21 cellular contexts compared by ENCODE assay signal in the genomic region with DNA sequence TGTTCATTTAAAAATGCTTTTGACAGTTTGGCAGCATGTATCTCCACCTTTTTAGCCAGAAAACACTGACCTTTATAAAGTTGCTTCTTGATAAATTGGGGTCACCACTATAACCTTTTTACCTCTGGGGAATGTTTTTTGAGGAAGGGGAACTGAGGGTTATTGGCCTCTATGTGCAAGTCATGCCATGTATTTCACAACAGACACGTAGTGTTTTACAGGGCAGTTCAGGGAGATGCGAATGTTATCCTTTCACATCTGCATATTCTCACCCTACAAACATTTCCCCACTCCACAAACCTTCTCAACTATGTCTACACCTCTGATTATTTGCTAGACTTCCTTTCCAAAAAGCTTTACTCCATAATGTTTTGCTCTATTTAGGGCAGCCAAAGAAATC. TPM values are rescaled to one million over a fixed set of nuclear protein-coding genes. Genes with fewer than 3 reads are reported as not detected.
DNase-seq lines count a peak whose midpoint lies in the region; ATAC-seq and TF ChIP-seq lines count a peak whose summit lies in the region.
"Had no signal": no experiment of that assay in that cellular context is flagged by ENCODE, and none has a peak within 500 bp of the region (broad histone marks: within the 10 kb centered on the region; RNA-seq: fewer than 3 reads in every experiment).

No MANE protein-coding gene starts in this region.

- no peak overlapping the region for H3K4me2 ChIP-seq in neuronal stem cell (ENCODE audit: insufficient read depth, low read length, poor library complexity, severe bottlenecking)
- H3K4me2 ChIP-seq: GM23338 had no signal

- no peak for TF ChIP-seq POLR2A in thyroid gland (IDR thresholded peaks at IDR 0.05)

- WGBS in thyroid gland, 2 donors = 80 to 89% methylated on average over 2 of the region's 2 CpGs
- WGBS in neuronal stem cell (ENCODE audit: extremely low coverage in 2 of 2, insufficient read length in 2 of 2, insufficient replicate concordance in 1 of 2), 2 donors = no CpG with 5 or more reads among the region's 2 CpGs

- H3K4me3 ChIP-seq in HL-60 (replicated peaks; ENCODE audit: insufficient read depth, low read length) (no peak overlapping the region), thyroid gland (replicated peaks in 1 of 3) (no peak overlapping the region), neuronal stem cell (ENCODE audit: low read length in 2 of 2) (no peak overlapping the region)
- H3K4me3 ChIP-seq: GM23338, MG63, SJCRH30 had no signal

- intact Hi-C loops in thyroid gland (cut with DNase I) = no loop called here

- H3K9me3 ChIP-seq in thyroid gland = no peaks in the 10 kb centered on the region
- H3K9me3 ChIP-seq in neuronal stem cell (replicated peaks in 1 of 2; ENCODE audit: control insufficient read depth in 2 of 2, insufficient read depth in 1 of 2, low read depth in 1 of 2, low read length in 2 of 2) = no peaks in the 10 kb centered on the region
- H3K9me3 ChIP-seq: MG63, SJCRH30 had no signal

- no peak overlapping the region for H2AK5ac ChIP-seq in neuronal stem cell (ENCODE audit: low read depth, low read length)

- no peak overlapping the region for H2BK12ac ChIP-seq in neuronal stem cell (ENCODE audit: low read length)

- no peak overlapping the region for H3K4ac ChIP-seq in neuronal stem cell (ENCODE audit: low read length)

- peaks cover 13 to 23% of the 10 kb centered on the region in 2 donors for H3K36me3 Mint-ChIP-seq in stimulated activated naive B cell treated with anti-CD40 and anti-IgM and Interleukin-4, amounts not matched to agents 10 μg/mL and 1 μg/mL and 100 μg/mL, for 72 hours

- peaks cover 0 to 12% of the 10 kb centered on the region in 2 donors for H3K4me1 Mint-ChIP-seq in stimulated activated naive B cell treated with anti-CD40 and anti-IgM and Interleukin-4, amounts not matched to agents 10 μg/mL and 1 μg/mL and 100 μg/mL, for 72 hours
- H3K4me1 Mint-ChIP-seq: GM23338 had no signal

- no peaks in the 10 kb centered on the region for H3K9me3 Mint-ChIP-seq in stimulated activated naive B cell treated with anti-CD40 and anti-IgM and Interleukin-4, amounts not matched to agents 10 μg/mL and 1 μg/mL and 100 μg/mL, for 72 hours
- H3K9me3 Mint-ChIP-seq: CD4-positive, alpha-beta memory T cell; GM23338 had no signal

- H3K27ac ChIP-seq in HL-60 (replicated peaks) (no peak overlapping the region; the same call in 1 of the 2 replicates), thyroid gland (no peak overlapping the region), neuronal stem cell (replicated peaks; ENCODE audit: low read length) (no peak overlapping the region)
- H3K27ac ChIP-seq: SJCRH30 had no signal

- H3K4me3 Mint-ChIP-seq in stimulated activated naive B cell treated with anti-CD40 and anti-IgM and Interleukin-4, amounts not matched to agents 10 μg/mL and 1 μg/mL and 100 μg/mL, for 72 hours = no peak overlapping the region
- H3K4me3 Mint-ChIP-seq: CD4-positive, alpha-beta memory T cell; GM23338 had no signal

- H3K36me3 ChIP-seq in thyroid gland (peaks cover 7 to 24% of the 10 kb centered on the region in 2 donors), neuronal stem cell (replicated peaks in 1 of 2; ENCODE audit: control insufficient read depth in 2 of 2, insufficient read depth in 2 of 2, low read length in 2 of 2) (peaks cover 0 to 22% of the 10 kb centered on the region in 2 donors)

- no peaks in the 10 kb centered on the region for H3K27me3 Mint-ChIP-seq in stimulated activated naive B cell treated with anti-CD40 and anti-IgM and Interleukin-4, amounts not matched to agents 10 μg/mL and 1 μg/mL and 100 μg/mL, for 72 hours
- H3K27me3 Mint-ChIP-seq: CD4-positive, alpha-beta memory T cell had no signal

- ATAC-seq in stimulated activated naive B cell treated with anti-CD40 and anti-IgM and Interleukin-4, amounts not matched to agents 10 μg/mL and 1 μg/mL and 100 μg/mL, for 72 hours (replicated peaks) = peak; percentile 41 to 77
- ATAC-seq: GM23338, HCT116 had no signal

- H4K8ac ChIP-seq in neuronal stem cell (ENCODE audit: low read depth, low read length) = no peak overlapping the region

- no peaks in the 10 kb centered on the region for H3K27me3 ChIP-seq in HL-60 (ENCODE audit: insufficient read depth, poor library complexity, severe bottlenecking)
- no peaks in the 10 kb centered on the region for H3K27me3 ChIP-seq in thyroid gland
- no peaks in the 10 kb centered on the region for H3K27me3 ChIP-seq in neuronal stem cell (ENCODE audit: control insufficient read depth in 3 of 3, insufficient read depth in 3 of 3, low read depth in 1 of 3, low read length in 3 of 3)
- H3K27me3 ChIP-seq: MG63, SJCRH30 had no signal

- TF ChIP-seq CTCF in HL-60 (IDR thresholded peaks at IDR 0.05; ENCODE audit: insufficient read depth, low read length) = no peak
- no peak for TF ChIP-seq CTCF in thyroid gland (IDR thresholded peaks at IDR 0.05)

- H3K9ac ChIP-seq in neuronal stem cell (ENCODE audit: low read depth, low read length, poor library complexity) = no peak overlapping the region

- no peak overlapping the region for H3K27ac Mint-ChIP-seq in stimulated activated naive B cell treated with anti-CD40 and anti-IgM and Interleukin-4, amounts not matched to agents 10 μg/mL and 1 μg/mL and 100 μg/mL, for 72 hours
- H3K27ac Mint-ChIP-seq: CD4-positive, alpha-beta memory T cell; GM23338 had no signal

- H2BK15ac ChIP-seq in neuronal stem cell (ENCODE audit: low read length) = no peak overlapping the region

- no peak overlapping the region for H2BK5ac ChIP-seq in neuronal stem cell (ENCODE audit: low read length)

- no peak overlapping the region for H2BK120ac ChIP-seq in neuronal stem cell (ENCODE audit: low read depth, low read length)

- no peak overlapping the region for H2AFZ ChIP-seq in neuronal stem cell (ENCODE audit: low read length)
- H2AFZ ChIP-seq: GM23338 had no signal

- H3K4me1 ChIP-seq in thyroid gland (no peaks in the 10 kb centered on the region), neuronal stem cell (ENCODE audit: control insufficient read depth in 2 of 2, insufficient read depth in 1 of 2, low read depth in 1 of 2, low read length in 2 of 2) (no peaks in the 10 kb centered on the region)
- H3K4me1 ChIP-seq: SJCRH30 had no signal

- no peaks in the 10 kb centered on the region for H3K79me1 ChIP-seq in neuronal stem cell (ENCODE audit: low read depth, low read length)

- H3K18ac ChIP-seq in neuronal stem cell (ENCODE audit: low read length) = no peak overlapping the region

- H3K14ac ChIP-seq in neuronal stem cell (ENCODE audit: low read length) = no peak overlapping the region

- H3K23ac ChIP-seq in neuronal stem cell (ENCODE audit: low read depth, low read length, poor library complexity) = no peak overlapping the region

- H4K91ac ChIP-seq in neuronal stem cell (ENCODE audit: low read depth, low read length, poor library complexity) = no peak overlapping the region

- DNase-seq in HL-60 (ENCODE audit: low read depth in 1 of 2, low spot score in 1 of 2) (peak; percentile 32 to 68), MV-4-11 (lab: John Stamatoyannopoulos, UW) (peak; percentile 75), SKM-1 treated with dmso at 0.1 percent for 144 hours (lab: John Stamatoyannopoulos, UW; ENCODE audit: unreplicated experiment) (peak; percentile 84), thyroid gland (no peak), neuronal stem cell (ENCODE audit: low spot score) (no peak), NCI-H446 treated with DMSO at 0.1 percent for 48 hours (lab: John Stamatoyannopoulos, UW) (no peak)
- DNase-seq in stimulated activated naive B cell treated with anti-CD40 and anti-IgM and Interleukin-4, amounts not matched to agents 10 μg/mL and 1 μg/mL and 100 μg/mL, for 72 hours = no peak
- DNase-seq: ACHN; Calu3; CD4-positive, alpha-beta memory T cell; DMS79; MG63; NCI-H1417 treated with DMSO at 0.1 percent for 48 hours; NCI-H2029 treated with DMSO at 0.1 percent for 48 hours; NCI-H2171 treated with DMSO at 0.1 percent for 48 hours; NCI-H510A treated with DMSO at 0.1 percent for 48 hours; NCI-H82; SJCRH30; SW 1271 had no signal

RNA-seq across cellular contexts. Expression of a gene that starts 17.0 kb away (rescaled TPM):
- total RNA-seq in thyroid gland = under 1 TPM; 0.13 to 0.50 (median 0.28) TPM
- 0.10 TPM for polyA plus RNA-seq in neuronal stem cell (2013, experiment 1 of 2)
- polyA plus RNA-seq in neuronal stem cell (2013, experiment 2 of 2) = 0.08 TPM
- total RNA-seq: Calu3, GM23338 had no signal

RNA-seq across cellular contexts. Expression of a gene that starts 57.4 kb away (rescaled TPM):
- total RNA-seq in thyroid gland = 100 to 1,000 TPM in 2 of 4 donors, 10 to 100 TPM in 2; 56.9 to 105 (median 85.1) TPM
- 78.3 TPM for polyA plus RNA-seq in neuronal stem cell (2013, experiment 1 of 2)
- 76.5 TPM for polyA plus RNA-seq in neuronal stem cell (2013, experiment 2 of 2)

Comparison
In these comparisons a context has a peak if more than half of its experiments do, and no peak if none do; other contexts are left out.
1. DNase-seq: peak in HL-60 (2 of 2), MV-4-11 (single experiment) and SKM-1 treated with dmso at 0.1 percent for 144 hours (single experiment); none in stimulated activated naive B cell treated with anti-CD40 and anti-IgM and Interleukin-4, amounts not matched to agents 10 μg/mL and 1 μg/mL and 100 μg/mL, for 72 hours (single experiment), thyroid gland (0 of 2), neuronal stem cell (single experiment) and NCI-H446 treated with DMSO at 0.1 percent for 48 hours (single experiment).